In genomic region chr4:25161599-25161960, GRCh38 we compare ENCODE assay signal across 8 cellular contexts. TPM values are rescaled to one million over a fixed set of nuclear protein-coding genes. Genes with fewer than 3 reads are reported as not detected.
DNase-seq lines count a peak whose midpoint lies in the region; ATAC-seq, FAIRE-seq and TF ChIP-seq lines count a peak whose summit lies in the region.

No MANE protein-coding gene starts in this region.

- peaks cover 35% of the 10 kb centered on the region for H3K36me3 Mint-ChIP-seq in activated T-cell treated with anti-CD3 and anti-CD28 coated beads, Interleukin-2, amount 50 U/mL, for 24 hours (ENCODE audit: low read depth)
- H3K36me3 Mint-ChIP-seq in activated CD8-positive, alpha-beta T cell treated with anti-CD3 and anti-CD28 coated beads for 36 hours (ENCODE audit: low read depth) = peaks cover 31% of the 10 kb centered on the region

- no peak for DNase-seq in activated T-cell treated with anti-CD3 and anti-CD28 coated beads, Interleukin-2, amount 50 U/mL, for 24 hours
- DNase-seq in activated T-cell treated with anti-CD3 and anti-CD28 coated beads for 4 hours (no peak), keratinocyte (ENCODE audit: low read depth, low spot score) (no peak), tibial artery (no peak)
- no peak for DNase-seq in activated CD8-positive, alpha-beta T cell treated with anti-CD3 and anti-CD28 coated beads for 36 hours

- peaks cover 0 to 1% of the 10 kb centered on the region in 2 experiments for H3K36me3 ChIP-seq in keratinocyte (ENCODE audit: control insufficient read depth in 2 of 2, extremely low read depth in 1 of 2, insufficient read depth in 2 of 2, low read length in 2 of 2)
- H3K36me3 ChIP-seq in tibial artery = peaks cover 0 to 7% (median 0%) of the 10 kb centered on the region in 3 donors

- POLR2A ChIA-PET in activated CD8-positive, alpha-beta T cell treated with anti-CD3 and anti-CD28 coated beads for 36 hours (lab: Charles Lee) = interaction anchor here (0.6 to 1.5 kb wide), 4 partner anchors 72 to 1725 kb away, joined by 3 to 7 read pairs (median 3); partner anchors contain the start of gene PI4K2B

- H3K4me3 ChIP-seq in keratinocyte (ENCODE audit: control insufficient read depth in 2 of 3, extremely low read depth in 1 of 3, insufficient read depth in 2 of 3, low read depth in 1 of 3, low read length in 3 of 3) = peak overlapping the region; percentile 90 to 95 (median 92)
- peak overlapping the region; percentile 61 to 78 for H3K4me3 ChIP-seq in tibial artery

- H3K4me1 ChIP-seq in keratinocyte (ENCODE audit: control insufficient read depth, extremely low read depth, insufficient read depth, low read length) (peaks cover 20% of the 10 kb centered on the region), tibial artery (peaks cover 0 to 21% (median 11%) of the 10 kb centered on the region in 4 donors)

- peaks cover 2% of the 10 kb centered on the region for H3K9me1 ChIP-seq in keratinocyte (ENCODE audit: control insufficient read depth, extremely low read depth, insufficient read depth, low read length)

- H3K27ac Mint-ChIP-seq in activated T-cell treated with anti-CD3 and anti-CD28 coated beads, Interleukin-2, amount 50 U/mL, for 24 hours = peak overlapping the region; percentile 94
- H3K27ac Mint-ChIP-seq in activated CD8-positive, alpha-beta T cell treated with anti-CD3 and anti-CD28 coated beads for 36 hours = peak overlapping the region; percentile 88

- peaks cover 35% of the 10 kb centered on the region for H3K4me1 Mint-ChIP-seq in activated T-cell treated with anti-CD3 and anti-CD28 coated beads, Interleukin-2, amount 50 U/mL, for 24 hours (ENCODE audit: low read depth)
- H3K4me1 Mint-ChIP-seq in activated CD8-positive, alpha-beta T cell treated with anti-CD3 and anti-CD28 coated beads for 36 hours (ENCODE audit: low read depth) = peaks cover 42% of the 10 kb centered on the region

- FAIRE-seq in keratinocyte (lab: Jason Lieb, UNC) = no peak

- H3K27me3 ChIP-seq in keratinocyte (ENCODE audit: control insufficient read depth, extremely low read depth, insufficient read depth, low read length) (no peaks in the 10 kb centered on the region), tibial artery (no peaks in the 10 kb centered on the region)

- H3K79me2 ChIP-seq in keratinocyte (ENCODE audit: control insufficient read depth, insufficient read depth, low read length) = no peaks in the 10 kb centered on the region

- H2AFZ ChIP-seq in keratinocyte (ENCODE audit: control insufficient read depth, low read length) = peak overlapping the region; percentile 51

- ATAC-seq in activated CD8-positive, alpha-beta T cell treated with anti-CD3 and anti-CD28 coated beads for 36 hours = no peak
- ATAC-seq in HG03039 (IDR thresholded peaks at IDR 0.05; ENCODE audit: unreplicated experiment) = no peak
- no peak for ATAC-seq in GM18519 (IDR thresholded peaks at IDR 0.05; ENCODE audit: low FRiP score, unreplicated experiment)
- ATAC-seq in GM18870 (IDR thresholded peaks at IDR 0.05; ENCODE audit: unreplicated experiment) = no peak

- H3K9ac ChIP-seq in keratinocyte (ENCODE audit: control insufficient read depth, extremely low read depth, insufficient read depth, low read length) = peak overlapping the region; percentile 93

- intact Hi-C loops in activated CD8-positive, alpha-beta T cell treated with anti-CD3 and anti-CD28 coated beads for 36 hours (cut with micrococcal nuclease) = loop anchor here (5.0 kb wide), 1 partner anchor 216 kb away; the partner anchor contains the start of gene ANAPC4
- intact Hi-C loops in tibial artery (cut with DNase I; ENCODE audit: low total_unique reads) = loop anchor here (10.0 kb wide), 1 partner anchor 367 kb away; the partner anchor contains the start of gene SOD3

- CTCF ChIA-PET in activated CD8-positive, alpha-beta T cell treated with anti-CD3 and anti-CD28 coated beads for 36 hours (lab: Charles Lee) = interaction anchor here (0.8 to 3.5 kb wide), 10 partner anchors 16 to 257 kb away, joined by 3 to 22 read pairs (median 6); partner anchors contain the start of genes PI4K2B and ZCCHC4

- dilution Hi-C loops in keratinocyte (cut with MboI; ENCODE audit: extremely low pct_ligation_motif_present, low sequenced_read_pairs) = no loop called here

- H3K4me3 Mint-ChIP-seq in activated T-cell treated with anti-CD3 and anti-CD28 coated beads, Interleukin-2, amount 50 U/mL, for 24 hours = peak overlapping the region; percentile 83
- peak overlapping the region; percentile 81 for H3K4me3 Mint-ChIP-seq in activated CD8-positive, alpha-beta T cell treated with anti-CD3 and anti-CD28 coated beads for 36 hours

- H4K20me1 ChIP-seq in keratinocyte (ENCODE audit: control insufficient read depth, extremely low read depth, insufficient read depth, low read length) = no peaks in the 10 kb centered on the region

- H3K9me3 ChIP-seq in keratinocyte (ENCODE audit: control insufficient read depth, low read depth, low read length) (no peaks in the 10 kb centered on the region), tibial artery (no peaks in the 10 kb centered on the region)

- H3K27me3 Mint-ChIP-seq in activated T-cell treated with anti-CD3 and anti-CD28 coated beads, Interleukin-2, amount 50 U/mL, for 24 hours = no peaks in the 10 kb centered on the region
- no peaks in the 10 kb centered on the region for H3K27me3 Mint-ChIP-seq in activated CD8-positive, alpha-beta T cell treated with anti-CD3 and anti-CD28 coated beads for 36 hours

- H3K27ac ChIP-seq in keratinocyte (ENCODE audit: control insufficient read depth, insufficient read depth, low read length) = peak overlapping the region; percentile 88
- peak overlapping the region; percentile 90 to 99 for H3K27ac ChIP-seq in tibial artery

- H3K9me3 Mint-ChIP-seq in activated T-cell treated with anti-CD3 and anti-CD28 coated beads, Interleukin-2, amount 50 U/mL, for 24 hours = no peaks in the 10 kb centered on the region
- no peaks in the 10 kb centered on the region for H3K9me3 Mint-ChIP-seq in activated CD8-positive, alpha-beta T cell treated with anti-CD3 and anti-CD28 coated beads for 36 hours

- TF ChIP-seq CTCF in activated CD8-positive, alpha-beta T cell treated with anti-CD3 and anti-CD28 coated beads for 36 hours (IDR thresholded peaks at IDR 0.05) = no peak
- TF ChIP-seq CTCF in keratinocyte (optimal IDR thresholded peaks at IDR 0.05 in 1 of 3, IDR thresholded peaks at IDR 0.05 in 1 of 3, conservative IDR thresholded peaks at IDR 0.05 in 1 of 3; ENCODE audit: extremely low read depth in 1 of 3, insufficient read depth in 2 of 3, low read length in 3 of 3) (no peak), tibial artery (IDR thresholded peaks at IDR 0.05) (no peak)

- peak overlapping the region; percentile 95 for H3K4me2 ChIP-seq in keratinocyte (ENCODE audit: control insufficient read depth, extremely low read depth, insufficient read depth, low read depth, low read length)

RNA-seq across cellular contexts. Expression of gene SEPSECS, which starts 1.3 kb away (rescaled TPM):
- total RNA-seq in activated CD8-positive, alpha-beta T cell treated with anti-CD3 and anti-CD28 coated beads for 36 hours = 10 to 100 TPM; 13.9 to 15.2 TPM
- 3.2 to 6.6 TPM (median 4.6 TPM) in 3 replicates for polyA plus RNA-seq in keratinocyte
- 4.3 TPM for polyA plus RNA-seq in keratinocyte (2011; ENCODE audit: low read depth)
- 2.7 and 5.3 TPM in 2 replicates for polyA plus RNA-seq in keratinocyte (2011; cell fraction: cytosol; rRNA removed)
- polyA plus RNA-seq in keratinocyte (2011; cell fraction: nucleus; rRNA removed) = 5.7 and 8.9 TPM in 2 replicates
- polyA plus RNA-seq in keratinocyte (2012; ENCODE audit: low replicate concordance) = 3.0 TPM in 2 replicates
- 0.16 to 6.8 TPM (median 5.0 TPM) in 3 replicates for polyA minus RNA-seq in keratinocyte
- polyA minus RNA-seq in keratinocyte (2011; cell fraction: cytosol; rRNA and poly(A)+ RNA removed) = 6.1 TPM
- polyA minus RNA-seq in keratinocyte (2011; cell fraction: nucleus; rRNA and poly(A)+ RNA removed) = 6.4 and 7.3 TPM in 2 replicates
